10 cellular contexts compared by ENCODE assay signal in genomic region chr5:169656125-169656990, GRCh38. TPM values are rescaled to one million over a fixed set of nuclear protein-coding genes. Genes with fewer than 3 reads are reported as not detected.
A peak's percentile ranks its signal among the peaks of the same experiment; 100 is the strongest.
DNase-seq lines count a peak whose midpoint lies in the region; ATAC-seq and TF ChIP-seq lines count a peak whose summit lies in the region.
"Had no signal": no experiment of that assay in that cellular context is flagged by ENCODE, and none has a peak within 500 bp of the region (broad histone marks: within the 10 kb centered on the region; RNA-seq: fewer than 3 reads in every experiment).

No MANE protein-coding gene starts in this region.

- H3K4me1 ChIP-seq in Karpas-422 (ENCODE audit: low read length): peaks cover 9% of the 10 kb centered on the region

- DNase-seq in GM06990 (ENCODE audit: extremely low read depth, insufficient read length) (peak; percentile 65), amniotic epithelial cell (ENCODE audit: low read depth) (peak; percentile 54), MG63 (no peak), Karpas-422 (no peak), NCI-H2171 (lab: John Stamatoyannopoulos, UW) (no peak), 8988T (no peak)
- DNase-seq: nephron progenitor cell had no signal

- H3K9me2 ChIP-seq in Karpas-422 (replicated peaks; ENCODE audit: insufficient read depth, low read length): no peaks in the 10 kb centered on the region

- no peak overlapping the region for H2AFZ ChIP-seq in Karpas-422 (ENCODE audit: low read length)

- H3K27me3 ChIP-seq in GM06990 (replicated peaks; ENCODE audit: control insufficient read depth, insufficient read depth, low read length): no peaks in the 10 kb centered on the region
- no peaks in the 10 kb centered on the region for H3K27me3 ChIP-seq in MG63
- H3K27me3 ChIP-seq in Karpas-422 (ENCODE audit: low read length): no peaks in the 10 kb centered on the region
- H3K27me3 ChIP-seq: suprapubic skin had no signal

- H3K9ac ChIP-seq in Karpas-422 (ENCODE audit: low read length): no peak overlapping the region

- peaks cover 96% of the 10 kb centered on the region for H3K79me2 ChIP-seq in Karpas-422 (ENCODE audit: low read length)

- H3K9me3 ChIP-seq in MG63 (no peaks in the 10 kb centered on the region), Karpas-422 (ENCODE audit: low read length) (no peaks in the 10 kb centered on the region)
- H3K9me3 ChIP-seq: suprapubic skin had no signal

- H3K4me3 ChIP-seq in GM06990 (replicated peaks; ENCODE audit: low read depth, low read length): no peak overlapping the region; the same call in 1 of the 2 replicates
- H3K4me3 ChIP-seq in MG63: no peak overlapping the region
- no peak overlapping the region for H3K4me3 ChIP-seq in Karpas-422 (ENCODE audit: low read length)
- H3K4me3 ChIP-seq: suprapubic skin had no signal

- no peak overlapping the region for H3K4me2 ChIP-seq in Karpas-422 (ENCODE audit: low read depth, low read length, poor library complexity, severe bottlenecking)

- TF ChIP-seq CTCF in GM06990 (IDR thresholded peaks at IDR 0.05; ENCODE audit: insufficient read depth, low read length, poor library complexity, severe bottlenecking): no peak

- peak; percentile 71 for ATAC-seq in GM19351 (IDR thresholded peaks at IDR 0.05; ENCODE audit: unreplicated experiment)
- peak; percentile 51 for ATAC-seq in HG03097 (IDR thresholded peaks at IDR 0.05; ENCODE audit: low FRiP score, unreplicated experiment)

- no peak overlapping the region for H3K27ac ChIP-seq in Karpas-422 (ENCODE audit: low read length)
- H3K27ac ChIP-seq: suprapubic skin had no signal

- H3K36me3 ChIP-seq in GM06990 (ENCODE audit: control insufficient read depth, insufficient read depth, low read length) (peaks cover 4% of the 10 kb centered on the region; the same call in 1 of the 2 replicates), MG63 (no peaks in the 10 kb centered on the region), Karpas-422 (ENCODE audit: insufficient read depth, low read length) (peaks cover 60% of the 10 kb centered on the region)
- H3K36me3 ChIP-seq: suprapubic skin had no signal

- peaks cover 21% of the 10 kb centered on the region for H4K20me1 ChIP-seq in Karpas-422 (ENCODE audit: insufficient read depth, low read depth, low read length)

RNA-seq across cellular contexts. Expression of gene DOCK2, which starts 19.3 kb away (rescaled TPM):
- 0.39 and 12.6 TPM in 2 replicates for total RNA-seq in MG63 (2014; rRNA removed; shearing (Covaris generic); ENCODE audit: low replicate concordance)
- total RNA-seq in Karpas-422 (2014; rRNA removed; shearing (Covaris generic); ENCODE audit: low replicate concordance): 199 and 255 TPM in 2 replicates

Comparison
In these comparisons a context has a peak if more than half of its experiments do, and no peak if none do; other contexts are left out.
1. DNase-seq: peak in GM06990 (single experiment) and amniotic epithelial cell (single experiment); none in MG63 (single experiment), Karpas-422 (single experiment), NCI-H2171 (single experiment) and 8988T (single experiment).
2. RNA of gene DOCK2, which starts 19.3 kb away (total RNA-seq): 199 to 255 TPM in Karpas-422; 0.39 to 12.6 TPM in MG63; every median in the first group is over 10 times any median in the second.